ENCODE assay signal across 31 cellular contexts in the genomic region with DNA sequence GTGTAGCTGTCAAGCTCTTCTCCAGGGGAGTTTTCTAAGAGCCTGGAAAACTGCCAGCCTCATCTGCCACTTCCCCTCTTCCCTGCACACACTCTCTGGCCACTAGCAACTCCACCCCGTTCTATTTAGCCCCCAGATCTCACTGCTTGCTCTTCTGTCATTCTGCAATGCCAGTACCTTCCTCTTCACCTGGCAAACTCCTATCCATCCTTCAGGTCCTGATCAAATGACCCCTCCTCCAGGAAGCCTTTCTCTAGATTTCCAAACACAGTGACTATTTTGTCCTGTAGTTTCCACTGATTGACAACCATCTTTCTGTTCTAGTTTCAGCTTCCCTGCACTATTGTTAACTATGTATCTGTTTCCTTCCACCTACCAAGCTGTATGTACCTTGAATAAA.
"Had no signal": no experiment of that assay in that cellular context is flagged by ENCODE, and none has a peak within 500 bp of the region (broad histone marks: within the 10 kb centered on the region; RNA-seq: fewer than 3 reads in every experiment).

No MANE protein-coding gene starts in this region.

- H3K27ac ChIP-seq: SJCRH30, SK-N-MC, WERI-Rb-1 had no signal

- H3K9me3 Mint-ChIP-seq: activated CD4-positive, alpha-beta memory T cell treated with anti-CD3 and anti-CD28 coated beads, Interleukin-2, amount 10 ng/mL, durations not matched to agents 7 days and 5 days; activated naive CD4-positive, alpha-beta T cell treated with anti-CD3 and anti-CD28 coated beads, Interleukin-2, amount 10 ng/mL, durations not matched to agents 7 days and 5 days; activated naive CD8-positive, alpha-beta T cell treated with anti-CD3 and anti-CD28 coated beads, Interleukin-2, amount 50 U/mL, for 24 hours had no signal

- H3K36me3 ChIP-seq: MG63, SJCRH30, WERI-Rb-1 had no signal

- H3K27me3 Mint-ChIP-seq: activated CD4-positive, alpha-beta memory T cell treated with anti-CD3 and anti-CD28 coated beads, Interleukin-2, amount 10 ng/mL, durations not matched to agents 7 days and 5 days; activated CD8-positive, alpha-beta memory T cell treated with anti-CD3 and anti-CD28 coated beads, Interleukin-2, amount 10 ng/mL, durations not matched to agents 7 days and 5 days; activated naive CD4-positive, alpha-beta T cell treated with anti-CD3 and anti-CD28 coated beads, Interleukin-2, amount 10 ng/mL, durations not matched to agents 7 days and 5 days; activated naive CD8-positive, alpha-beta T cell treated with anti-CD3 and anti-CD28 coated beads, Interleukin-2, amount 50 U/mL, for 24 hours had no signal

- ATAC-seq: activated CD8-positive, alpha-beta memory T cell treated with anti-CD3 and anti-CD28 coated beads, Interleukin-2, amount 10 ng/mL, durations not matched to agents 7 days and 5 days; activated naive CD8-positive, alpha-beta T cell treated with anti-CD3 and anti-CD28 coated beads, Interleukin-2, amount 50 U/mL, for 24 hours; Panc1 had no signal

- H3K27me3 ChIP-seq: MG63 had no signal

- DNase-seq: activated CD4-positive, alpha-beta memory T cell treated with anti-CD3 and anti-CD28 coated beads, Interleukin-2, amount 10 ng/mL, durations not matched to agents 7 days and 5 days; activated CD4-positive, alpha-beta T cell treated with anti-CD3 and anti-CD28 coated beads for 1 hour; activated CD4-positive, alpha-beta T cell treated with anti-CD3 and anti-CD28 coated beads for 48 hours; activated CD4-positive, CD25-positive, alpha-beta regulatory T cell; activated CD8-positive, alpha-beta memory T cell treated with anti-CD3 and anti-CD28 coated beads for 24 hours; activated CD8-positive, alpha-beta memory T cell treated with anti-CD3 and anti-CD28 coated beads, Interleukin-2, amount 10 ng/mL, durations not matched to agents 7 days and 5 days; activated CD8-positive, alpha-beta memory T cell treated with anti-CD3 and anti-CD28 coated beads, Interleukin-2, amount 50 U/mL, for 48 hours; activated effector memory CD4-positive, alpha-beta T cell treated with Interleukin-2 at 50 U/mL for 16 hours; activated naive CD4-positive, alpha-beta T cell treated with anti-CD3 and anti-CD28 coated beads, Interleukin-2, amount 10 ng/mL, durations not matched to agents 7 days and 5 days; activated naive CD8-positive, alpha-beta T cell treated with anti-CD3 and anti-CD28 coated beads, Interleukin-2, amount 50 U/mL, for 24 hours; activated T-cell treated with anti-CD3 and anti-CD28 coated beads, Interleukin-2, amount 50 U/mL, for 48 hours; anterior cingulate cortex; caudate nucleus; cerebellar nuclear complex; Kasumi-1; KG1; MG63; NCI-H1048; NCI-H2171 treated with DMSO at 0.1 percent for 48 hours; NCI-H446; NCI-H524 treated with DMSO at 0.1 percent for 48 hours; SJCRH30; SW 1271; T-helper 1 cell; T-helper 2 cell; T-helper 9 cell; WERI-Rb-1 had no signal

- H3K4me3 Mint-ChIP-seq: activated CD4-positive, alpha-beta memory T cell treated with anti-CD3 and anti-CD28 coated beads, Interleukin-2, amount 10 ng/mL, durations not matched to agents 7 days and 5 days; activated CD8-positive, alpha-beta memory T cell treated with anti-CD3 and anti-CD28 coated beads, Interleukin-2, amount 10 ng/mL, durations not matched to agents 7 days and 5 days; activated naive CD4-positive, alpha-beta T cell treated with anti-CD3 and anti-CD28 coated beads, Interleukin-2, amount 10 ng/mL, durations not matched to agents 7 days and 5 days; activated naive CD8-positive, alpha-beta T cell; activated naive CD8-positive, alpha-beta T cell treated with anti-CD3 and anti-CD28 coated beads, Interleukin-2, amount 50 U/mL, for 24 hours; brain had no signal

- H3K36me3 Mint-ChIP-seq: activated CD8-positive, alpha-beta memory T cell treated with anti-CD3 and anti-CD28 coated beads, Interleukin-2, amount 10 ng/mL, durations not matched to agents 7 days and 5 days; activated naive CD4-positive, alpha-beta T cell treated with anti-CD3 and anti-CD28 coated beads, Interleukin-2, amount 10 ng/mL, durations not matched to agents 7 days and 5 days; activated naive CD8-positive, alpha-beta T cell; brain had no signal

- H3K4me1 Mint-ChIP-seq: activated CD4-positive, alpha-beta memory T cell treated with anti-CD3 and anti-CD28 coated beads, Interleukin-2, amount 10 ng/mL, durations not matched to agents 7 days and 5 days; activated CD8-positive, alpha-beta memory T cell treated with anti-CD3 and anti-CD28 coated beads, Interleukin-2, amount 10 ng/mL, durations not matched to agents 7 days and 5 days; activated naive CD4-positive, alpha-beta T cell treated with anti-CD3 and anti-CD28 coated beads, Interleukin-2, amount 10 ng/mL, durations not matched to agents 7 days and 5 days; activated naive CD8-positive, alpha-beta T cell treated with anti-CD3 and anti-CD28 coated beads, Interleukin-2, amount 50 U/mL, for 24 hours had no signal

- H3K4me1 ChIP-seq: SJCRH30 had no signal

- H3K27ac Mint-ChIP-seq: activated CD4-positive, alpha-beta memory T cell treated with anti-CD3 and anti-CD28 coated beads, Interleukin-2, amount 10 ng/mL, durations not matched to agents 7 days and 5 days; activated CD8-positive, alpha-beta memory T cell treated with anti-CD3 and anti-CD28 coated beads, Interleukin-2, amount 10 ng/mL, durations not matched to agents 7 days and 5 days; activated naive CD4-positive, alpha-beta T cell treated with anti-CD3 and anti-CD28 coated beads, Interleukin-2, amount 10 ng/mL, durations not matched to agents 7 days and 5 days; activated naive CD8-positive, alpha-beta T cell; activated naive CD8-positive, alpha-beta T cell treated with anti-CD3 and anti-CD28 coated beads, Interleukin-2, amount 50 U/mL, for 24 hours had no signal

- H3K9me3 ChIP-seq: MG63, SJCRH30 had no signal

- H3K4me3 ChIP-seq: MG63, SJCRH30, SK-N-MC had no signal
